ENCODE assay signal across 12 cellular contexts in genomic region chr12:75969768-75970167, GRCh38.
DNase-seq lines count a peak whose midpoint lies in the region; ATAC-seq, FAIRE-seq and TF ChIP-seq lines count a peak whose summit lies in the region.
"Had no signal": no experiment of that assay in that cellular context is flagged by ENCODE, and none has a peak within 500 bp of the region (broad histone marks: within the 10 kb centered on the region; RNA-seq: fewer than 3 reads in every experiment).

No MANE protein-coding gene starts in this region.

- peak overlapping the region; percentile 57 for H2AFZ ChIP-seq in keratinocyte (ENCODE audit: control insufficient read depth, low read length)

- TF ChIP-seq CTCF in left ventricle myocardium inferior (IDR thresholded peaks at IDR 0.05; ENCODE audit: borderline replicate concordance), result no peak
- TF ChIP-seq CTCF in keratinocyte (optimal IDR thresholded peaks at IDR 0.05 in 1 of 3, IDR thresholded peaks at IDR 0.05 in 1 of 3, conservative IDR thresholded peaks at IDR 0.05 in 1 of 3; ENCODE audit: extremely low read depth in 1 of 3, insufficient read depth in 2 of 3, low read length in 3 of 3), result no peak
- TF ChIP-seq CTCF in ascending aorta (IDR thresholded peaks at IDR 0.05), result no peak

- H3K36me3 ChIP-seq in left ventricle myocardium inferior, result no peaks in the 10 kb centered on the region
- H3K36me3 ChIP-seq in keratinocyte (ENCODE audit: control insufficient read depth in 2 of 2, extremely low read depth in 1 of 2, insufficient read depth in 2 of 2, low read length in 2 of 2), result no peaks in the 10 kb centered on the region
- H3K36me3 ChIP-seq in ascending aorta, result no peaks in the 10 kb centered on the region
- H3K36me3 ChIP-seq: SJSA1, uterus had no signal

- dilution Hi-C loops in keratinocyte (cut with MboI; ENCODE audit: extremely low pct_ligation_motif_present, low sequenced_read_pairs), result no loop called here

- H3K4me1 ChIP-seq in left ventricle myocardium inferior, result peaks cover 7% of the 10 kb centered on the region
- H3K4me1 ChIP-seq in keratinocyte (ENCODE audit: control insufficient read depth, extremely low read depth, insufficient read depth, low read length), result peaks cover 9% of the 10 kb centered on the region
- H3K4me1 ChIP-seq in ascending aorta, result no peaks in the 10 kb centered on the region
- H3K4me1 ChIP-seq: SJSA1, uterus had no signal

- H3K9ac ChIP-seq in keratinocyte (ENCODE audit: control insufficient read depth, extremely low read depth, insufficient read depth, low read length), result no peak overlapping the region

- intact Hi-C loops in Right ventricle myocardium superior (cut with DNase I) (no loop called here), left ventricle myocardium inferior (cut with micrococcal nuclease) (no loop called here), ascending aorta (cut with DNase I) (no loop called here)

- H3K4me3 ChIP-seq in left ventricle myocardium inferior (no peak overlapping the region), keratinocyte (ENCODE audit: control insufficient read depth in 2 of 3, extremely low read depth in 1 of 3, insufficient read depth in 2 of 3, low read depth in 1 of 3, low read length in 3 of 3) (no peak overlapping the region), ascending aorta (no peak overlapping the region)
- H3K4me3 ChIP-seq: SJSA1, uterus had no signal

- H4K20me1 ChIP-seq in keratinocyte (ENCODE audit: control insufficient read depth, extremely low read depth, insufficient read depth, low read length), result no peaks in the 10 kb centered on the region

- no peak for DNase-seq in Right ventricle myocardium superior
- DNase-seq in left ventricle myocardium inferior, result no peak
- DNase-seq in keratinocyte (ENCODE audit: low read depth, low spot score), result no peak
- DNase-seq in anterior cingulate cortex (lab: John Stamatoyannopoulos, UW), result no peak
- DNase-seq in ascending aorta (ENCODE audit: low spot score in 2 of 2), result no peak
- DNase-seq: activated T-cell treated with anti-CD3 and anti-CD28 coated beads, Interleukin-2, amount 50 U/mL, for 1 hour had no signal

- H3K9me3 ChIP-seq in left ventricle myocardium inferior (replicated peaks) (no peaks in the 10 kb centered on the region), keratinocyte (ENCODE audit: control insufficient read depth, low read depth, low read length) (no peaks in the 10 kb centered on the region), ascending aorta (no peaks in the 10 kb centered on the region)
- H3K9me3 ChIP-seq: SJSA1, uterus had no signal

- H3K27me3 ChIP-seq in left ventricle myocardium inferior (ENCODE audit: low read depth), result no peaks in the 10 kb centered on the region
- H3K27me3 ChIP-seq in keratinocyte (ENCODE audit: control insufficient read depth, extremely low read depth, insufficient read depth, low read length), result no peaks in the 10 kb centered on the region
- H3K27me3 ChIP-seq in ascending aorta, result no peaks in the 10 kb centered on the region
- H3K27me3 ChIP-seq: SJSA1, uterus had no signal

- peaks cover 16% of the 10 kb centered on the region for H3K4me1 Mint-ChIP-seq in activated T-helper 17 cell treated with anti-CD3 and anti-CD28 coated beads, Interleukin-2, amount 50 U/mL, for 72 hours

- H3K27ac Mint-ChIP-seq in activated T-helper 17 cell treated with anti-CD3 and anti-CD28 coated beads, Interleukin-2, amount 50 U/mL, for 72 hours, result peak overlapping the region; percentile 23

- H3K27ac ChIP-seq in left ventricle myocardium inferior (replicated peaks), result no peak overlapping the region
- H3K27ac ChIP-seq in keratinocyte (ENCODE audit: control insufficient read depth, insufficient read depth, low read length), result peak overlapping the region; percentile 13
- no peak overlapping the region for H3K27ac ChIP-seq in ascending aorta
- H3K27ac ChIP-seq: SJSA1, uterus had no signal

- H3K4me2 ChIP-seq in keratinocyte (ENCODE audit: control insufficient read depth, extremely low read depth, insufficient read depth, low read depth, low read length), result no peak overlapping the region

- ATAC-seq in Right ventricle myocardium superior (ENCODE audit: poor library complexity) (peak; percentile 45), HG03159 (IDR thresholded peaks at IDR 0.05; ENCODE audit: unreplicated experiment) (no peak), GM18861 (IDR thresholded peaks at IDR 0.05; ENCODE audit: unreplicated experiment) (no peak)
- ATAC-seq in activated T-helper 17 cell treated with anti-CD3 and anti-CD28 coated beads, Interleukin-2, amount 50 U/mL, for 72 hours (replicated peaks), result no peak

- H3K4me3 Mint-ChIP-seq in activated T-helper 17 cell treated with anti-CD3 and anti-CD28 coated beads, Interleukin-2, amount 50 U/mL, for 72 hours, result no peak overlapping the region
- H3K4me3 Mint-ChIP-seq: neural crest cell had no signal

- no peak for FAIRE-seq in keratinocyte (lab: Jason Lieb, UNC)

- peaks cover 4% of the 10 kb centered on the region for H3K9me3 Mint-ChIP-seq in activated T-helper 17 cell treated with anti-CD3 and anti-CD28 coated beads, Interleukin-2, amount 50 U/mL, for 72 hours
- H3K9me3 Mint-ChIP-seq: neural crest cell had no signal

- H3K27me3 Mint-ChIP-seq in activated T-helper 17 cell treated with anti-CD3 and anti-CD28 coated beads, Interleukin-2, amount 50 U/mL, for 72 hours, result no peaks in the 10 kb centered on the region

- H3K36me3 Mint-ChIP-seq in activated T-helper 17 cell treated with anti-CD3 and anti-CD28 coated beads, Interleukin-2, amount 50 U/mL, for 72 hours (ENCODE audit: low read depth), result no peaks in the 10 kb centered on the region

- H3K9me1 ChIP-seq in keratinocyte (ENCODE audit: control insufficient read depth, extremely low read depth, insufficient read depth, low read length), result no peaks in the 10 kb centered on the region

- no peaks in the 10 kb centered on the region for H3K79me2 ChIP-seq in keratinocyte (ENCODE audit: control insufficient read depth, insufficient read depth, low read length)
